10 cellular contexts compared by ENCODE assay signal in the genomic region with DNA sequence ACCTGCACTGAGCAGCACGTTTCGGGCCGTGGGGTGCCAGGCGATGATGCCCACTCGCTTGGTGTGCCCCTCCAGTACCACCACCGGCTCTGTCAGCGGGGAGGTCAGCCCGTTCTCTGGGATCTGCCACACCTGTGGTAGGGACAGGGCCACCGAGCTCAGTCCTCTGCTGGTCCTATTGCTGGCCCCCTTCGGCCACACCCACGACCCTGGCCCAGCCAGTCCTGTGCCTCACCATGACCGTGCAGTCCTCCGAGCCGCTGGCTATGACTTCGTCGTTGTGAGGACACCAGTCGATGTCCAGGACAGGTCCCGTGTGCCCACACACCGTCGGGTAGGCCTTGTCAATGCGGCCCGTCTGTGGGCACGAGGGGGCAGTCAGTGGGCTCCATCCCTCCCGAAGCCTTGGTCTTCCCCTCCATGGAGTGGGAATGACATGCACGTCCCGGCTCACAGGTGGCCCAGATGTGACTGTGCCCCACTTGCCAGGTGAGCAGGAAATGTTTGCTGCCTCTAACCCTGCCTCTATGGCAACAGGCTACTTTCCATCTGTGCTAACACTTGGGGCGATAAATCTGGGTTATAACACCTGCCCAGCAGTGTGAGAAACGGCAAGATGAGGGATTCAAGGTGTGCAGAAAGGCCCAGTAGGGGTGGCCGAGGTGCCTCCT. TPM values are rescaled to one million over a fixed set of nuclear protein-coding genes. Genes with fewer than 3 reads are reported as not detected.
DNase-seq lines count a peak whose midpoint lies in the region; ATAC-seq and TF ChIP-seq lines count a peak whose summit lies in the region.
"Had no signal": no experiment of that assay in that cellular context is flagged by ENCODE, and none has a peak within 500 bp of the region (broad histone marks: within the 10 kb centered on the region; RNA-seq: fewer than 3 reads in every experiment).

No MANE protein-coding gene starts in this region.

- no peaks in the 10 kb centered on the region for H3K79me2 ChIP-seq in OCI-LY1 (ENCODE audit: insufficient read depth, low read length)

- DNase-seq in CD8-positive, alpha-beta memory T cell = peak in 2 of 5 donors; percentile 47 to 62
- DNase-seq in chondrocyte (ENCODE audit: low spot score) = peak; percentile 91
- no peak for DNase-seq in neural crest cell (ENCODE audit: low read depth, low spot score)
- no peak for DNase-seq in inferior parietal cortex (ENCODE audit: extremely low spot score)
- no peak for DNase-seq in NCI-H1436 treated with DMSO at 0.1 percent for 48 hours (lab: John Stamatoyannopoulos, UW)
- DNase-seq: activated CD4-positive, alpha-beta T cell treated with anti-CD3 and anti-CD28 coated beads for 1 hour; NCI-H187 treated with DMSO at 0.1 percent for 48 hours had no signal

- no peak overlapping the region for H3K27ac ChIP-seq in CD8-positive, alpha-beta memory T cell (ENCODE audit: low read depth, low read length)
- peak overlapping the region; percentile 97 for H3K27ac ChIP-seq in OCI-LY1 (ENCODE audit: low read depth, low read length, poor library complexity, severe bottlenecking)

- peaks cover 0 to 1% of the 10 kb centered on the region in 2 donors for H3K27me3 Mint-ChIP-seq in CD8-positive, alpha-beta memory T cell
- no peaks in the 10 kb centered on the region for H3K27me3 Mint-ChIP-seq in chondrocyte (ENCODE audit: low read depth)
- H3K27me3 Mint-ChIP-seq in neural crest cell (ENCODE audit: low read depth) = no peaks in the 10 kb centered on the region

- CTCF ChIA-PET in CD8-positive, alpha-beta memory T cell (lab: Charles Lee) = interaction anchor here (0.8 to 0.9 kb wide), 3 partner anchors 26 to 51 kb away, joined by 3 to 5 read pairs (median 3); a partner anchor contains a TSS

- H3F3A ChIP-seq in OCI-LY1 (ENCODE audit: insufficient read depth, low read length) = peaks cover 9% of the 10 kb centered on the region; the same call in 1 of the 2 replicates

- H3K4me2 ChIP-seq in OCI-LY1 (ENCODE audit: low read length) = peak overlapping the region; percentile 89; the same call in 1 of the 2 replicates

- H3K27ac Mint-ChIP-seq in CD8-positive, alpha-beta memory T cell = peak overlapping the region; percentile 74 to 97 (median 89)
- H3K27ac Mint-ChIP-seq in chondrocyte (ENCODE audit: unreplicated experiment) = peak overlapping the region; percentile 81
- peak overlapping the region; percentile 78 for H3K27ac Mint-ChIP-seq in neural crest cell (ENCODE audit: unreplicated experiment)

- POLR2A ChIA-PET in CD8-positive, alpha-beta memory T cell (lab: Charles Lee) = interaction anchor here (1.0 kb wide), 1 partner anchor 23 kb away, joined by 3 read pairs; no protein-coding TSS in a partner anchor

- peaks cover 0 to 9% (median 0%) of the 10 kb centered on the region in 3 donors for H3K36me3 Mint-ChIP-seq in CD8-positive, alpha-beta memory T cell
- H3K36me3 Mint-ChIP-seq in chondrocyte (ENCODE audit: low read depth) (no peaks in the 10 kb centered on the region), neural crest cell (ENCODE audit: low read depth) (peaks cover 3% of the 10 kb centered on the region)

- H3K4me3 Mint-ChIP-seq in CD8-positive, alpha-beta memory T cell = peak overlapping the region; percentile 33 to 79 (median 65)
- peak overlapping the region; percentile 90 for H3K4me3 Mint-ChIP-seq in chondrocyte (ENCODE audit: unreplicated experiment)
- H3K4me3 Mint-ChIP-seq in neural crest cell = peak overlapping the region; percentile 87

- peaks cover 0 to 2% (median 0%) of the 10 kb centered on the region in 5 donors for H3K9me3 Mint-ChIP-seq in CD8-positive, alpha-beta memory T cell
- H3K9me3 Mint-ChIP-seq in chondrocyte (ENCODE audit: low read depth) (no peaks in the 10 kb centered on the region), neural crest cell (no peaks in the 10 kb centered on the region)

- no peak overlapping the region for H2AFZ ChIP-seq in OCI-LY1 (ENCODE audit: low read length)

- no peak overlapping the region for H3K4me3 ChIP-seq in CD8-positive, alpha-beta memory T cell (ENCODE audit: low read length)
- H3K4me3 ChIP-seq in OCI-LY1 (ENCODE audit: low read depth, low read length, poor library complexity, severe bottlenecking) = peak overlapping the region; percentile 61

- no peaks in the 10 kb centered on the region for H4K20me1 ChIP-seq in OCI-LY1 (ENCODE audit: insufficient read depth, low read length)

- no peaks in the 10 kb centered on the region for H3K9me3 ChIP-seq in CD8-positive, alpha-beta memory T cell (ENCODE audit: low read length)
- H3K9me3 ChIP-seq in OCI-LY1 (ENCODE audit: low read length) = no peaks in the 10 kb centered on the region

- H3K9ac ChIP-seq in OCI-LY1 (ENCODE audit: low read length) = peak overlapping the region; percentile 72; the same call in 1 of the 2 replicates

- H3K36me3 ChIP-seq in CD8-positive, alpha-beta memory T cell (ENCODE audit: insufficient read depth, low read length) = no peaks in the 10 kb centered on the region
- H3K36me3 ChIP-seq in OCI-LY1 (ENCODE audit: insufficient read depth, low read length) = peaks cover 3% of the 10 kb centered on the region; the same call in 1 of the 2 replicates

- peaks cover 55 to 81% (median 60%) of the 10 kb centered on the region in 3 donors for H3K4me1 Mint-ChIP-seq in CD8-positive, alpha-beta memory T cell
- H3K4me1 Mint-ChIP-seq in chondrocyte (ENCODE audit: low read depth) = peaks cover 23% of the 10 kb centered on the region
- peaks cover 4% of the 10 kb centered on the region for H3K4me1 Mint-ChIP-seq in neural crest cell

- peaks cover 57% of the 10 kb centered on the region for H3K4me1 ChIP-seq in CD8-positive, alpha-beta memory T cell (ENCODE audit: insufficient read depth, low read length)
- H3K4me1 ChIP-seq in OCI-LY1 (ENCODE audit: insufficient read depth, low read length, severe bottlenecking) = peaks cover 94% of the 10 kb centered on the region

- ATAC-seq in GM21390 (IDR thresholded peaks at IDR 0.05; ENCODE audit: unreplicated experiment) (no peak), GM21515 (IDR thresholded peaks at IDR 0.05; ENCODE audit: unreplicated experiment) (no peak)

- no peaks in the 10 kb centered on the region for H3K9me2 ChIP-seq in OCI-LY1 (ENCODE audit: low read depth, low read length)

- no peak for TF ChIP-seq CTCF in OCI-LY1 (IDR thresholded peaks at IDR 0.05; ENCODE audit: low read length)
- TF ChIP-seq CTCF in chondrocyte (IDR thresholded peaks at IDR 0.05) = no peak
- no peak for TF ChIP-seq CTCF in neural crest cell (conservative IDR thresholded peaks at IDR 0.05)

- no peaks in the 10 kb centered on the region for H3K27me3 ChIP-seq in CD8-positive, alpha-beta memory T cell (ENCODE audit: insufficient read depth, low read length, poor library complexity, severe bottlenecking)
- no peaks in the 10 kb centered on the region for H3K27me3 ChIP-seq in OCI-LY1 (ENCODE audit: insufficient read depth, low read length)

RNA-seq across cellular contexts. Expression of a gene that starts 1.4 kb away (rescaled TPM):
- total RNA-seq in CD8-positive, alpha-beta memory T cell = 10 to 100 TPM; 90.3 to 92.8 TPM
- polyA plus RNA-seq in CD8-positive, alpha-beta memory T cell = 12.2 TPM
- 74.7 to 80.9 TPM (median 80.1 TPM) in 3 replicates for total RNA-seq in chondrocyte
- total RNA-seq in neural crest cell = 79.0 and 89.5 TPM in 2 replicates

RNA-seq across cellular contexts. Expression of a gene that starts 4.4 kb away (rescaled TPM):
- 100 to 1,000 TPM; 145 to 163 TPM for total RNA-seq in CD8-positive, alpha-beta memory T cell
- 1,075 TPM for polyA plus RNA-seq in CD8-positive, alpha-beta memory T cell
- 0.47 to 0.95 TPM (median 0.73 TPM) in 3 replicates for total RNA-seq in chondrocyte
- 0.84 and 1.6 TPM in 2 replicates for total RNA-seq in neural crest cell

RNA-seq across cellular contexts. Expression of a gene that starts 10.7 kb away (rescaled TPM):
- total RNA-seq in CD8-positive, alpha-beta memory T cell = not detected
- 0.87 TPM for polyA plus RNA-seq in CD8-positive, alpha-beta memory T cell
- total RNA-seq in chondrocyte = not detected in 3 replicates
- total RNA-seq in neural crest cell = not detected in 2 replicates

RNA-seq across cellular contexts. Expression of a gene that starts 13.3 kb away (rescaled TPM):
- under 1 TPM; 0.28 to 0.33 TPM for total RNA-seq in CD8-positive, alpha-beta memory T cell
- 0.36 TPM for polyA plus RNA-seq in CD8-positive, alpha-beta memory T cell
- not detected in 3 replicates for total RNA-seq in chondrocyte
- total RNA-seq in neural crest cell = not detected in 2 replicates

RNA-seq across cellular contexts. Expression of a gene that starts 13.6 kb away (rescaled TPM):
- total RNA-seq in CD8-positive, alpha-beta memory T cell = 10 to 100 TPM; 86.0 to 88.4 TPM
- polyA plus RNA-seq in CD8-positive, alpha-beta memory T cell = 54.0 TPM
- total RNA-seq in chondrocyte = 40.3 to 44.2 TPM (median 42.3 TPM) in 3 replicates
- 48.4 and 55.0 TPM in 2 replicates for total RNA-seq in neural crest cell

Comparison
In these comparisons a context has a peak if more than half of its experiments do, and no peak if none do; other contexts are left out.
1. RNA of a gene that starts 4.4 kb away (total RNA-seq): 145 to 163 TPM in CD8-positive, alpha-beta memory T cell; 0.84 to 1.6 TPM in neural crest cell and 0.47 to 0.95 TPM in chondrocyte; every median in the first group is over 10 times any median in the second.
2. Peak in every context shown above with its lines, with median percentiles within 50 percentile points of each other: H3K27ac Mint-ChIP-seq and H3K4me3 Mint-ChIP-seq.